9 cellular contexts compared by ENCODE assay signal in genomic region chr17:18186271-18186982, GRCh38. TPM values are rescaled to one million over a fixed set of nuclear protein-coding genes. Genes with fewer than 3 reads are reported as not detected.
DNase-seq lines count a peak whose midpoint lies in the region; ATAC-seq and TF ChIP-seq lines count a peak whose summit lies in the region.
"Had no signal": no experiment of that assay in that cellular context is flagged by ENCODE, and none has a peak within 500 bp of the region (broad histone marks: within the 10 kb centered on the region; RNA-seq: fewer than 3 reads in every experiment).

No MANE protein-coding gene starts in this region.

- H3K4me3 ChIP-seq in parathyroid adenoma (ENCODE audit: low read depth, low read length): peak overlapping the region; percentile 90

- H3K36me3 Mint-ChIP-seq in Calu3 (ENCODE audit: insufficient read depth, unreplicated experiment): peaks cover 52% of the 10 kb centered on the region

- TF ChIP-seq CTCF in Calu3 (IDR thresholded peaks at IDR 0.05; ENCODE audit: unreplicated experiment) (no peak), parathyroid adenoma (IDR thresholded peaks at IDR 0.05) (no peak)

- BruUV-seq in Calu3 (replicated peaks; lab: Mats Ljungman, UMichigan): no TSS peak

- H3K4me3 Mint-ChIP-seq in Calu3 (ENCODE audit: low read depth, unreplicated experiment): peak overlapping the region; percentile 88

- intact Hi-C loops in Calu3 (cut with micrococcal nuclease; ENCODE audit: unreplicated experiment): loop anchor here (5.0 kb wide), 1 partner anchor 44 kb away; no protein-coding TSS in a partner anchor

- no peak for ATAC-seq in GM21423 (IDR thresholded peaks at IDR 0.05; ENCODE audit: unreplicated experiment)

- H3K9me3 ChIP-seq in parathyroid adenoma (ENCODE audit: control insufficient read depth, low read length): no peaks in the 10 kb centered on the region

- no peak overlapping the region for H3K9ac ChIP-seq in parathyroid adenoma

- no peak overlapping the region for H2AFZ ChIP-seq in parathyroid adenoma

- DNase-seq in Calu3: no peak
- no peak for DNase-seq in epithelial cell of prostate (ENCODE audit: low read depth, low spot score)
- DNase-seq in NCI-H2196 treated with DMSO at 0.1 percent for 48 hours (lab: John Stamatoyannopoulos, UW; ENCODE audit: unreplicated experiment): no peak
- no peak for DNase-seq in activated CD4-positive, CD25-positive, alpha-beta regulatory T cell treated with anti-CD3 and anti-CD28 coated beads, Interleukin-2, amount 50 U/mL, for 72 hours
- DNase-seq in HuH-7.5 (ENCODE audit: low spot score): no peak
- DNase-seq: NCI-H2029 had no signal

- CTCF ChIA-PET in Calu3 (lab: Charles Lee): interaction anchor here (0.5 kb wide), 1 partner anchor 1107 kb away, joined by 6 read pairs; no protein-coding TSS in a partner anchor

- H3K27ac ChIP-seq in epithelial cell of prostate: peak overlapping the region; percentile 97
- H3K27ac ChIP-seq in parathyroid adenoma: no peak overlapping the region

- H3K4me1 ChIP-seq in parathyroid adenoma: peaks cover 54% of the 10 kb centered on the region

- H3K4me1 Mint-ChIP-seq in Calu3 (ENCODE audit: low read depth, unreplicated experiment): peaks cover 28% of the 10 kb centered on the region

- H3K27me3 ChIP-seq in parathyroid adenoma (ENCODE audit: control insufficient read depth, insufficient read depth, low read length): no peaks in the 10 kb centered on the region

- H3K27me3 Mint-ChIP-seq in Calu3 (ENCODE audit: unreplicated experiment): no peaks in the 10 kb centered on the region

- no peaks in the 10 kb centered on the region for H3K36me3 ChIP-seq in parathyroid adenoma (ENCODE audit: control insufficient read depth, insufficient read depth, low read length)

- H3K9me3 Mint-ChIP-seq in Calu3 (ENCODE audit: low read depth, unreplicated experiment): no peaks in the 10 kb centered on the region

- H3K4me2 ChIP-seq in parathyroid adenoma (ENCODE audit: low read length): peak overlapping the region; percentile 99

- H3K79me2 ChIP-seq in parathyroid adenoma: peaks cover 70% of the 10 kb centered on the region

- peak overlapping the region; percentile 54 for H3K27ac Mint-ChIP-seq in Calu3 (ENCODE audit: unreplicated experiment)

TF ChIP-seq in PFSK-1, 5 proteins besides CTCF, POLR2A, EP300 and RAD21:
- no peak for TF ChIP-seq POLR2AphosphoS5 (IDR thresholded peaks at IDR 0.05; ENCODE audit: low read depth, low read length)
- no peak for TF ChIP-seq TAF1 (IDR thresholded peaks at IDR 0.05; ENCODE audit: borderline replicate concordance, insufficient read depth, low read length)
- TF ChIP-seq REST (IDR thresholded peaks at IDR 0.05; ENCODE audit: insufficient read depth in 1 of 2, low read depth in 2 of 2, low read length in 2 of 2): no peak
- no peak for TF ChIP-seq FOXP2 (optimal IDR thresholded peaks at IDR 0.05; ENCODE audit: borderline replicate concordance, extremely low read depth, extremely low read length, insufficient read depth)
- 0 out of 2 replicates have a peak, but pooled peaks have one; percentile 12 for TF ChIP-seq SIN3A (IDR thresholded peaks at IDR 0.05; ENCODE audit: borderline replicate concordance, insufficient read depth, low read length)

RNA-seq across cellular contexts. Expression of gene ALKBH5, which starts 2.8 kb away (rescaled TPM):
- 51.7 and 54.9 TPM in 2 replicates for total RNA-seq in Calu3 (2022)
- polyA plus RNA-seq in PFSK-1 (2012; ENCODE audit: insufficient read length, low read depth): 69.3 TPM

RNA-seq across cellular contexts. Expression of gene LLGL1, which starts 39.0 kb away (rescaled TPM):
- 10.0 and 10.7 TPM in 2 replicates for total RNA-seq in Calu3 (2022)
- polyA plus RNA-seq in PFSK-1 (2012; ENCODE audit: insufficient read length, low read depth): 49.6 TPM
